In the genomic region with DNA sequence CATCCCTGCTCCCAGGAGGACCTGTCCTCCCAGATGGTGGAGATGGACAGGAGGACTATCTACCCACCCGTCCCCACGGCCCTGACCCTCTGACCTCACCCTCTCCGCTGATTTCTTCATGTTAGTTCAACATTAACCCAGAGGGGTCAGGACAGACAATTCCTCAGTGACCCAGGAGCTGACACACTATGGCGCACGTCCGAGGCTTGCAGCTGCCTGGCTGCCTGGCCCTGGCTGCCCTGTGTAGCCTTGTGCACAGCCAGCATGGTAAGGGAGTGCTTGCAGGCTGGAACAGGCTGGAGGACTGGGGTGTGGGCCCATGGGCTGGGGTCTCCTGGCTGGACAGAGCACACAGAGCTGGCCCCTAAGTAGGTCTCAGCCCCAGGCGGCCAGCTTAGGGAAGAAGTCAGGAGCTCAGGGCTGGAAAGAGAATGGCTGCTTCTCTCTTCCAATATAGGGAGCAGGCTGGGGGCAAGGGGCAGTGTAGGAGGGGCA, we compare ENCODE assay signal across 23 cellular contexts. TPM values are rescaled to one million over a fixed set of nuclear protein-coding genes. Genes with fewer than 3 reads are reported as not detected.
DNase-seq lines count a peak whose midpoint lies in the region; ATAC-seq, FAIRE-seq and TF ChIP-seq lines count a peak whose summit lies in the region.
"Had no signal": no experiment of that assay in that cellular context is flagged by ENCODE, and none has a peak within 500 bp of the region (broad histone marks: within the 10 kb centered on the region; RNA-seq: fewer than 3 reads in every experiment).

F2 (plus strand) TSS at position 166 of the 495 bp plus-strand sequence; CDS start at position 189, 23 bp downstream.

- H3K4me3 Mint-ChIP-seq in Caco-2 (ENCODE audit: unreplicated experiment), result peak within 1 kb of the TSS; percentile 68
- H3K4me3 Mint-ChIP-seq in endodermal cell, result no peak within 1 kb of the TSS
- no peak within 1 kb of the TSS for H3K4me3 Mint-ChIP-seq in neural crest cell
- H3K4me3 Mint-ChIP-seq: activated naive CD8-positive, alpha-beta T cell; CD14-positive monocyte; nephron; T-helper 1 cell treated with Interleukin-12 subunit alpha and Interleukin-12 subunit beta and Interleukin-4 antibody, amounts not matched to agents 30 μg/mL and 1 μg/mL, for 36 hours had no signal

- intact Hi-C loops in Caco-2 (cut with micrococcal nuclease; ENCODE audit: unreplicated experiment) (loop anchor here (5.0 kb wide), 1 partner anchor 167 kb away; no protein-coding TSS in a partner anchor), IMR-90 (cut with micrococcal nuclease) (no loop called here), kidney (cut with DNase I) (no loop called here), ovary (cut with DNase I) (no loop called here)

- H2AFZ ChIP-seq in IMR-90 (replicated peaks; ENCODE audit: low read length, poor library complexity), result peak within 1 kb of the TSS; percentile 87

- peak within 1 kb of the TSS; percentile 40 for H3K4me3 ChIP-seq in Caco-2 (ENCODE audit: low read depth, low read length)
- no peak within 1 kb of the TSS for H3K4me3 ChIP-seq in IMR-90 (ENCODE audit: insufficient read depth, low read depth, low read length)
- H3K4me3 ChIP-seq in endodermal cell (ENCODE audit: low read length), result no peak within 1 kb of the TSS
- H3K4me3 ChIP-seq in brain microvascular endothelial cell (ENCODE audit: low read depth, low read length), result no peak within 1 kb of the TSS
- H3K4me3 ChIP-seq in kidney (ENCODE audit: low read length in 2 of 2), result no peak within 1 kb of the TSS
- H3K4me3 ChIP-seq in ovary, result no peak within 1 kb of the TSS
- H3K4me3 ChIP-seq: cardiac muscle cell, right atrium auricular region, thoracic aorta had no signal

- TF ChIP-seq POLR2A in IMR-90 (IDR thresholded peaks at IDR 0.05; ENCODE audit: low read depth, low read length) (no peak), ovary (IDR thresholded peaks at IDR 0.05) (no peak)

- BruUV-seq in Caco-2 (replicated peaks; lab: Mats Ljungman, UMichigan) (no TSS peak), IMR-90 (replicated peaks; lab: Mats Ljungman, UMichigan) (no TSS peak)

- H3K9me3 Mint-ChIP-seq in Caco-2 (ENCODE audit: unreplicated experiment), result no peaks in the 10 kb centered on the region
- no peaks in the 10 kb centered on the region for H3K9me3 Mint-ChIP-seq in endodermal cell
- H3K9me3 Mint-ChIP-seq in neural crest cell, result no peaks in the 10 kb centered on the region
- H3K9me3 Mint-ChIP-seq: nephron; T-helper 1 cell treated with Interleukin-12 subunit alpha and Interleukin-12 subunit beta and Interleukin-4 antibody, amounts not matched to agents 30 μg/mL and 1 μg/mL, for 36 hours had no signal

- in situ Hi-C loops in IMR-90 (cut with MboI; ENCODE audit: low sequenced_read_pairs) (no loop called here), brain microvascular endothelial cell (cut with HindIII; ENCODE audit: low pct_ligation_motif_present, low sequenced_read_pairs) (no loop called here)

- no peak for TF ChIP-seq EP300 in ovary (IDR thresholded peaks at IDR 0.05)

- H3K18ac ChIP-seq in IMR-90 (ENCODE audit: low read depth, low read length), result peak within 1 kb of the TSS; percentile 76; the same call in 1 of the 2 replicates

- H3K56ac ChIP-seq in IMR-90 (ENCODE audit: extremely low read depth, insufficient read depth, low read length), result no peak within 1 kb of the TSS

- H3K36me3 Mint-ChIP-seq in Caco-2 (ENCODE audit: insufficient read depth, unreplicated experiment) (peaks cover 4% of the 10 kb centered on the region), endodermal cell (ENCODE audit: low read depth) (no peaks in the 10 kb centered on the region), neural crest cell (ENCODE audit: low read depth) (no peaks in the 10 kb centered on the region)
- H3K36me3 Mint-ChIP-seq: activated naive CD8-positive, alpha-beta T cell; CD14-positive monocyte had no signal

- peak within 1 kb of the TSS; percentile 85 for H3K14ac ChIP-seq in IMR-90 (replicated peaks; ENCODE audit: low read depth, low read length)

- H3K9me3 ChIP-seq in Caco-2, result no peaks in the 10 kb centered on the region
- H3K9me3 ChIP-seq in IMR-90 (ENCODE audit: control insufficient read depth, insufficient read depth, low read length), result no peaks in the 10 kb centered on the region
- H3K9me3 ChIP-seq in endodermal cell (ENCODE audit: control insufficient read depth, low read length), result no peaks in the 10 kb centered on the region
- H3K9me3 ChIP-seq in kidney (ENCODE audit: control insufficient read depth in 1 of 2, low read length in 2 of 2), result no peaks in the 10 kb centered on the region
- no peaks in the 10 kb centered on the region for H3K9me3 ChIP-seq in ovary
- H3K9me3 ChIP-seq: right atrium auricular region, thoracic aorta had no signal

- no peak for TF ChIP-seq CTCF in Caco-2 (IDR thresholded peaks at IDR 0.05; ENCODE audit: insufficient read depth in 1 of 2, low read depth in 1 of 2, low read length in 1 of 2, severe bottlenecking in 1 of 2, unreplicated experiment in 1 of 2)
- no peak for TF ChIP-seq CTCF in IMR-90 (conservative IDR thresholded peaks at IDR 0.05; ENCODE audit: low read depth, low read length)
- TF ChIP-seq CTCF in endodermal cell (conservative IDR thresholded peaks at IDR 0.05), result no peak
- no peak for TF ChIP-seq CTCF in neural crest cell (conservative IDR thresholded peaks at IDR 0.05)
- no peak for TF ChIP-seq CTCF in brain microvascular endothelial cell (IDR thresholded peaks at IDR 0.05; ENCODE audit: low read depth, low read length, missing control alignments)
- TF ChIP-seq CTCF in kidney (IDR thresholded peaks at IDR 0.05; ENCODE audit: borderline replicate concordance, extremely low read depth, insufficient read depth), result no peak
- TF ChIP-seq CTCF in ovary (IDR thresholded peaks at IDR 0.05), result no peak

- H3K27ac ChIP-seq in IMR-90 (ENCODE audit: insufficient read depth, low read length), result no peak within 1 kb of the TSS
- H3K27ac ChIP-seq in endodermal cell (ENCODE audit: low read depth, low read length), result peak within 1 kb of the TSS; percentile 22
- no peak within 1 kb of the TSS for H3K27ac ChIP-seq in brain microvascular endothelial cell
- H3K27ac ChIP-seq in kidney (ENCODE audit: low read depth in 2 of 2, low read length in 2 of 2), result no peak within 1 kb of the TSS
- H3K27ac ChIP-seq in ovary, result no peak within 1 kb of the TSS
- H3K27ac ChIP-seq: cardiac muscle cell, right atrium auricular region, thoracic aorta had no signal

- peak within 1 kb of the TSS; percentile 78 for H3K4ac ChIP-seq in IMR-90 (ENCODE audit: low read depth, low read length)

- peaks cover 14% of the 10 kb centered on the region for H3K9me1 ChIP-seq in IMR-90 (ENCODE audit: insufficient read depth, low read length)

- WGBS in IMR-90 (ENCODE audit: extremely low coverage in 2 of 2, insufficient read length in 1 of 2), 2 experiments, result 40% methylated on average over 1 of the region's 7 CpGs; no CpG with 5 or more reads in 1 of the 2 experiments
- 91 to 100% methylated on average over 2 to 7 of the region's 7 CpGs for WGBS in endodermal cell (ENCODE audit: insufficient coverage in 1 of 2, insufficient read length in 1 of 2), 2 experiments
- 64 to 71% (median 70%) methylated on average over 7 of the region's 7 CpGs for WGBS in ovary, 3 donors

- H2BK120ac ChIP-seq in IMR-90 (ENCODE audit: low read depth, low read length), result peak within 1 kb of the TSS; percentile 77

- peaks cover 34% of the 10 kb centered on the region for H3K4me1 ChIP-seq in Caco-2
- peaks cover 11% of the 10 kb centered on the region for H3K4me1 ChIP-seq in IMR-90 (ENCODE audit: control insufficient read depth, insufficient read depth, low read length)
- no peaks in the 10 kb centered on the region for H3K4me1 ChIP-seq in endodermal cell (ENCODE audit: control insufficient read depth, insufficient read depth, low read length)
- H3K4me1 ChIP-seq in kidney (ENCODE audit: control insufficient read depth in 1 of 2, insufficient read depth in 1 of 2, low read depth in 1 of 2, low read length in 2 of 2), result no peaks in the 10 kb centered on the region
- no peaks in the 10 kb centered on the region for H3K4me1 ChIP-seq in ovary (ENCODE audit: insufficient read depth)
- H3K4me1 ChIP-seq: right atrium auricular region had no signal

- no peaks in the 10 kb centered on the region for H4K20me1 ChIP-seq in IMR-90 (ENCODE audit: insufficient read depth, low read length)

- CTCF ChIA-PET in Caco-2 (lab: Charles Lee) (interaction anchor here (0.8 to 1.0 kb wide), 2 partner anchors 9 to 229 kb away, joined by 3 to 5 read pairs; no protein-coding TSS in a partner anchor), IMR-90 (lab: Yijun Ruan, JAX) (no interaction called here)

- H3K4me2 ChIP-seq in IMR-90 (ENCODE audit: low read depth, low read length), result no peak within 1 kb of the TSS

- H3K36me3 ChIP-seq in Caco-2 (ENCODE audit: control insufficient read depth, insufficient read depth, low read length), result peaks cover 1% of the 10 kb centered on the region; the same call in 1 of the 2 replicates
- no peaks in the 10 kb centered on the region for H3K36me3 ChIP-seq in IMR-90 (ENCODE audit: control insufficient read depth, insufficient read depth, low read length)
- H3K36me3 ChIP-seq in endodermal cell (ENCODE audit: control insufficient read depth, insufficient read depth, low read length), result no peaks in the 10 kb centered on the region
- no peaks in the 10 kb centered on the region for H3K36me3 ChIP-seq in brain microvascular endothelial cell (replicated peaks)
- no peaks in the 10 kb centered on the region for H3K36me3 ChIP-seq in kidney (ENCODE audit: control insufficient read depth in 1 of 2, insufficient read depth in 2 of 2, low read length in 2 of 2)
- H3K36me3 ChIP-seq in ovary, result no peaks in the 10 kb centered on the region
- H3K36me3 ChIP-seq: cardiac muscle cell, right atrium auricular region, thoracic aorta had no signal

- H3K79me1 ChIP-seq in IMR-90 (ENCODE audit: low read depth in 1 of 2, low read length in 2 of 2), result peaks cover 0 to 4% of the 10 kb centered on the region in 2 experiments; a peak in 2 of 4 replicates

- dilution Hi-C loops in IMR-90 (cut with HindIII; ENCODE audit: low sequenced_read_pairs, unreplicated experiment), result no loop called here

- peak within 1 kb of the TSS; percentile 53 for H2AK5ac ChIP-seq in IMR-90 (ENCODE audit: low read depth, low read length)

- no peak within 1 kb of the TSS for H3K9ac ChIP-seq in IMR-90 (ENCODE audit: low read depth, low read length)
- no peak within 1 kb of the TSS for H3K9ac ChIP-seq in endodermal cell (ENCODE audit: extremely low read depth, low read length, poor library complexity, severe bottlenecking)
- no peak within 1 kb of the TSS for H3K9ac ChIP-seq in kidney (ENCODE audit: low read length in 2 of 2)

- peak within 1 kb of the TSS; percentile 98 for H4K5ac ChIP-seq in IMR-90 (ENCODE audit: low read depth, low read length)

- H3K4me1 Mint-ChIP-seq in Caco-2 (ENCODE audit: low read depth, unreplicated experiment) (peaks cover 11% of the 10 kb centered on the region), endodermal cell (peaks cover 15% of the 10 kb centered on the region), neural crest cell (peaks cover 9% of the 10 kb centered on the region)
- H3K4me1 Mint-ChIP-seq: nephron had no signal

- no peak for ATAC-seq in IMR-90 (ENCODE audit: low read depth)

- no peak within 1 kb of the TSS for H2BK5ac ChIP-seq in IMR-90 (ENCODE audit: low read depth, low read length, poor library complexity, severe bottlenecking)

- no peak for TF ChIP-seq RAD21 in IMR-90 (IDR thresholded peaks at IDR 0.05; ENCODE audit: low read length)

- peak within 1 kb of the TSS; percentile 38 for H2BK20ac ChIP-seq in IMR-90 (ENCODE audit: low read depth, low read length)

- POLR2A ChIA-PET in Caco-2 (lab: Charles Lee) (interaction anchor here (0.6 to 1.2 kb wide), 2 partner anchors 18 to 114 kb away, joined by 7 to 14 read pairs; partner anchors contain the start of genes ARHGAP1 and ZNF408), IMR-90 (lab: Charles Lee; ENCODE audit: unreplicated experiment) (no interaction called here)

- H4K91ac ChIP-seq in IMR-90 (ENCODE audit: insufficient read depth, low read depth, low read length), result peak within 1 kb of the TSS; percentile 25; the same call in 1 of the 2 replicates

- H2BK15ac ChIP-seq in IMR-90 (ENCODE audit: low read depth, low read length), result peak within 1 kb of the TSS; percentile 19; the same call in 1 of the 3 replicates

- H3K27me3 ChIP-seq in Caco-2 (replicated peaks; ENCODE audit: control insufficient read depth, insufficient read depth, low read length), result no peaks in the 10 kb centered on the region
- no peaks in the 10 kb centered on the region for H3K27me3 ChIP-seq in IMR-90 (ENCODE audit: control insufficient read depth, insufficient read depth, low read length)
- no peaks in the 10 kb centered on the region for H3K27me3 ChIP-seq in endodermal cell (ENCODE audit: control insufficient read depth, insufficient read depth, low read length, poor library complexity, severe bottlenecking)
- no peaks in the 10 kb centered on the region for H3K27me3 ChIP-seq in brain microvascular endothelial cell (replicated peaks)
- H3K27me3 ChIP-seq in ovary, result no peaks in the 10 kb centered on the region
- H3K27me3 ChIP-seq: cardiac muscle cell, right atrium auricular region had no signal

- peak within 1 kb of the TSS; percentile 69 for H2AK9ac ChIP-seq in IMR-90 (replicated peaks; ENCODE audit: low read depth, low read length, poor library complexity)

- H3K27me3 Mint-ChIP-seq in Caco-2 (ENCODE audit: insufficient read depth, unreplicated experiment) (no peaks in the 10 kb centered on the region), endodermal cell (ENCODE audit: insufficient read depth) (no peaks in the 10 kb centered on the region), neural crest cell (ENCODE audit: low read depth) (no peaks in the 10 kb centered on the region)
- H3K27me3 Mint-ChIP-seq: activated naive CD8-positive, alpha-beta T cell had no signal

- peak within 1 kb of the TSS; percentile 65; the same call in 1 of the 2 replicates for H3K23ac ChIP-seq in IMR-90 (ENCODE audit: low read depth, low read length)

- peak within 1 kb of the TSS; percentile 3 to 69; a peak in 2 of 4 replicates for H4K8ac ChIP-seq in IMR-90 (ENCODE audit: low read depth in 2 of 2, low read length in 2 of 2)

- peak within 1 kb of the TSS; percentile 92 for H3K27ac Mint-ChIP-seq in Caco-2 (ENCODE audit: unreplicated experiment)
- H3K27ac Mint-ChIP-seq in endodermal cell, result no peak within 1 kb of the TSS
- H3K27ac Mint-ChIP-seq in neural crest cell (ENCODE audit: unreplicated experiment), result peak within 1 kb of the TSS; percentile 68
- H3K27ac Mint-ChIP-seq: activated naive CD8-positive, alpha-beta T cell; CD14-positive monocyte; T-helper 1 cell treated with Interleukin-12 subunit alpha and Interleukin-12 subunit beta and Interleukin-4 antibody, amounts not matched to agents 30 μg/mL and 1 μg/mL, for 36 hours had no signal

- DNase-seq in Caco-2 (peak; percentile 83 to 86), IMR-90 (no peak), endodermal cell (no peak), neural crest cell (ENCODE audit: low read depth, low spot score) (no peak), brain microvascular endothelial cell (no peak), kidney (no peak), ovary (no peak), LoVo (ENCODE audit: low spot score) (no peak)
- DNase-seq: activated CD4-positive, alpha-beta T cell treated with anti-CD3 and anti-CD28 coated beads for 1 hour; effector CD4-positive, alpha-beta T cell; hypothalamus; MV-4-11; NCI-H748 treated with DMSO at 0.1 percent for 48 hours; stimulated activated CD4-positive, alpha-beta T cell treated with anti-CD3 and anti-CD28 coated beads, Interleukin-1b, Interleukin-23, amount 100 ng/mL, for 48 hours had no signal

- FAIRE-seq in kidney (lab: Jason Lieb, UNC), result no peak

RNA-seq across cellular contexts. Expression of gene F2, which starts in this region (rescaled TPM):
- 51.8 and 60.0 TPM in 2 replicates for total RNA-seq in Caco-2 (2022)
- not detected in 2 replicates for total RNA-seq in IMR-90 (2012; rRNA removed)
- polyA plus RNA-seq in IMR-90 (2012; rRNA removed), result not detected in 2 replicates
- 0.02 TPM in 2 replicates for polyA plus RNA-seq in IMR-90 (2012; cell fraction: cytosol; rRNA removed)
- 0.16 and 0.70 TPM in 2 replicates for polyA plus RNA-seq in IMR-90 (2012; cell fraction: nucleus; rRNA removed; ENCODE audit: low replicate concordance)
- 1 to 10 TPM in 1 of 2 donors, under 1 TPM in 1; 0.89 to 1.5 TPM for total RNA-seq in endodermal cell
- polyA plus RNA-seq in endodermal cell (2013, experiment 1 of 2), result 0.93 TPM
- 0.62 TPM for polyA plus RNA-seq in endodermal cell (2013, experiment 2 of 2)
- not detected in 2 replicates for total RNA-seq in neural crest cell
- total RNA-seq in kidney, result not detected
- not detected for polyA plus RNA-seq in kidney (ENCODE audit: insufficient read depth, low read depth, low replicate concordance)
- under 1 TPM in 4 of 7 donors, not detected in 3; 0.12 to 1.00 (median 0.37) TPM for total RNA-seq in ovary
- under 1 TPM; 0.10 to 0.30 TPM for polyA plus RNA-seq in ovary
- total RNA-seq: cardiac muscle cell, Daoy, HT1080, right atrium auricular region, thoracic aorta had no signal
- polyA plus RNA-seq: CD14-positive monocyte had no signal

Comparison
In these comparisons a context has a peak if more than half of its experiments do, and no peak if none do; other contexts are left out.
1. RNA of gene F2 (total RNA-seq): 51.8 to 60.0 TPM in Caco-2; 0.89 to 1.5 TPM in endodermal cell, 0.12 to 1.00 TPM in ovary, not detected in IMR-90, not detected in neural crest cell and not detected in kidney (single experiment); every median in the first group is over 10 times any median in the second.
2. DNase-seq: peak in Caco-2 (2 of 2); none in IMR-90 (single experiment), endodermal cell (single experiment), neural crest cell (single experiment), brain microvascular endothelial cell (single experiment), kidney (single experiment), ovary (0 of 5) and LoVo (single experiment).